In genomic region chr12:32106517-32107366, GRCh38 we compare ENCODE assay signal across 8 cellular contexts. TPM values are rescaled to one million over a fixed set of nuclear protein-coding genes. Genes with fewer than 3 reads are reported as not detected.
DNase-seq lines count a peak whose midpoint lies in the region; TF ChIP-seq lines count a peak whose summit lies in the region.

BICD1 (plus strand) TSS chr12:32106847; CDS start chr12:32107332, 485 bp downstream.

- H4K20me1 ChIP-seq in GM23248 (ENCODE audit: insufficient read depth): no peaks in the 10 kb centered on the region

- H3K4me1 ChIP-seq in GM23248 (ENCODE audit: insufficient read depth) (peaks cover 27% of the 10 kb centered on the region), SJCRH30 (no peaks in the 10 kb centered on the region), neuron (ENCODE audit: insufficient read depth, low read length) (peaks cover 18% of the 10 kb centered on the region), subcutaneous abdominal adipose tissue (ENCODE audit: control insufficient read depth in 5 of 5, insufficient read depth in 5 of 5, low read length in 5 of 5) (peaks cover 3 to 25% (median 18%) of the 10 kb centered on the region in 5 donors)

- peak within 1 kb of the TSS; percentile 99 for H3K4me2 ChIP-seq in GM23248 (ENCODE audit: unreplicated experiment)

- H2AFZ ChIP-seq in GM23248 (peak within 1 kb of the TSS; percentile 70), neuron (ENCODE audit: low read depth, low read length) (peak within 1 kb of the TSS; percentile 85)

- peaks cover 38% of the 10 kb centered on the region for H3K79me2 ChIP-seq in GM23248 (ENCODE audit: insufficient read depth)

- in situ Hi-C loops in GM23248 (cut with MboI): no loop called here

- peaks cover 31% of the 10 kb centered on the region for H3F3A ChIP-seq in GM23248 (ENCODE audit: insufficient read depth)

- H3K27me3 ChIP-seq in GM23248 (replicated peaks; ENCODE audit: insufficient read depth) (no peaks in the 10 kb centered on the region), SJCRH30 (no peaks in the 10 kb centered on the region), neuron (ENCODE audit: insufficient read depth, low read length) (no peaks in the 10 kb centered on the region), subcutaneous abdominal adipose tissue (ENCODE audit: control insufficient read depth in 5 of 5, insufficient read depth in 4 of 5, low read length in 5 of 5) (no peaks in the 10 kb centered on the region)

- H3K27ac ChIP-seq in GM23248 (peak within 1 kb of the TSS; percentile 85), SJCRH30 (peak within 1 kb of the TSS; percentile 73), subcutaneous abdominal adipose tissue (ENCODE audit: low read depth, low read length) (peak within 1 kb of the TSS; percentile 50)

- H3K9ac ChIP-seq in GM23248 (peak within 1 kb of the TSS; percentile 92), subcutaneous abdominal adipose tissue (ENCODE audit: low read length in 5 of 5) (peak within 1 kb of the TSS; percentile 11 to 82 (median 66))

- no peaks in the 10 kb centered on the region for H3K9me2 ChIP-seq in GM23248 (ENCODE audit: insufficient read depth)

- H3K4me3 ChIP-seq in GM23248 (peak within 1 kb of the TSS; percentile 93), SJCRH30 (peak within 1 kb of the TSS; percentile 98), foreskin fibroblast (ENCODE audit: low read depth in 1 of 2, low read length in 2 of 2) (peak within 1 kb of the TSS; percentile 88 to 89), neuron (ENCODE audit: low read length) (peak within 1 kb of the TSS; percentile 90), subcutaneous abdominal adipose tissue (ENCODE audit: low read depth in 1 of 5, low read length in 5 of 5) (peak within 1 kb of the TSS; percentile 77 to 90 (median 82))

- H3K36me3 ChIP-seq in GM23248 (ENCODE audit: low read depth): no peaks in the 10 kb centered on the region
- H3K36me3 ChIP-seq in SJCRH30: no peaks in the 10 kb centered on the region
- no peaks in the 10 kb centered on the region for H3K36me3 ChIP-seq in neuron (ENCODE audit: insufficient read depth, low read length)
- no peaks in the 10 kb centered on the region for H3K36me3 ChIP-seq in subcutaneous abdominal adipose tissue (ENCODE audit: control insufficient read depth in 5 of 5, insufficient read depth in 5 of 5, low read length in 5 of 5)

- no peaks in the 10 kb centered on the region for H3K9me3 ChIP-seq in GM23248 (ENCODE audit: low read depth)
- H3K9me3 ChIP-seq in SJCRH30 (replicated peaks): no peaks in the 10 kb centered on the region
- no peaks in the 10 kb centered on the region for H3K9me3 ChIP-seq in neuron (ENCODE audit: low read length)
- no peaks in the 10 kb centered on the region for H3K9me3 ChIP-seq in subcutaneous abdominal adipose tissue (ENCODE audit: control insufficient read depth in 5 of 5, low read length in 5 of 5)

- WGBS in GM23248 (ENCODE audit: low coverage in 1 of 2, low lambda C conversion rate in 2 of 2, missing lambda C conversion rate in 2 of 2), 2 experiments: 1% methylated on average over 51 to 64 of the region's 96 CpGs

- TF ChIP-seq CTCF in LNCAP (IDR thresholded peaks at IDR 0.05) (peak; percentile 47), foreskin fibroblast (IDR thresholded peaks at IDR 0.05; ENCODE audit: low read depth, low read length) (peak; percentile 9)

- DNase-seq in ELF-1 (ENCODE audit: low read depth, low spot score): peak; percentile 90
- peak; percentile 96 for DNase-seq in GM23248
- DNase-seq in SJCRH30: peak; percentile 88 to 89
- DNase-seq in activated gamma-delta T cell treated with anti-CD3 and anti-CD28 coated beads, Interleukin-2, amount 50 U/mL, for 16 hours (ENCODE audit: low read depth): peak; percentile 50
- peak; percentile 91 to 97 for DNase-seq in foreskin fibroblast

RNA-seq across cellular contexts. Expression of gene BICD1, which starts in this region (rescaled TPM):
- total RNA-seq in GM23248 (2014; rRNA removed; shearing (Covaris generic)): 9.7 and 18.7 TPM in 2 replicates
- 19.9 and 20.6 TPM in 2 replicates for polyA plus RNA-seq in GM23248 (2016; fragmentation: Nextera tagmentation; extraction: Ambion mirVana)
- total RNA-seq in SJCRH30 (2014; rRNA removed; shearing (Covaris generic)): 8.5 and 10.8 TPM in 2 replicates

Comparison
In these comparisons a context has a peak if more than half of its experiments do, and no peak if none do; other contexts are left out.
1. Peak in every context shown above with its lines: DNase-seq, H3K4me3 ChIP-seq and H3K27ac ChIP-seq.